In the genomic region with DNA sequence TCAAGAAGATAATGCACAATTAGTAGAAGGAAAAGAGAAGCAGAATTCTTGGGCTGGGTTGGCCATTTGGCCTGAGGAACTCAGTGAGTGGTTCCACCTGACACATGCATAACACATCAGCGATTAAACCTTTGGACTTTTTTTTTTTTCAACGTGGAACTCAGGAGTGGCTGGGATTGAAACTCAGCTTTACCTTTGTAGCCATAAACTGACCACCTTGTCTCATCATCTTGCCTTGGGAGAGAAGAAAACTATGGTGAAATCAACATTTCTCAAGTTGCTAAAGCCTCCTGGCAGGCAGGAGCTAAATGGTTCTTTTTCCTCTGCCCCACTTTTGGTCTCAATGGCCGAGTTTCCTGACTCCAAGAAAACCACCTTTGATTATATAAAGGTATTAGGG, we compare ENCODE assay signal across 9 cellular contexts. TPM values are rescaled to one million over a fixed set of nuclear protein-coding genes. Genes with fewer than 3 reads are reported as not detected.
DNase-seq lines count a peak whose midpoint lies in the region; ATAC-seq and TF ChIP-seq lines count a peak whose summit lies in the region.
"Had no signal": no experiment of that assay in that cellular context is flagged by ENCODE, and none has a peak within 500 bp of the region (broad histone marks: within the 10 kb centered on the region; RNA-seq: fewer than 3 reads in every experiment).

No MANE protein-coding gene starts in this region.

- H3K9ac ChIP-seq in rectal smooth muscle tissue (ENCODE audit: low read length), result peak overlapping the region; percentile 27

- H3K4me3 ChIP-seq in foreskin fibroblast (ENCODE audit: low read depth in 1 of 2, low read length in 2 of 2) (peak overlapping the region; percentile 49 to 55), rectal smooth muscle tissue (ENCODE audit: low read length) (peak overlapping the region; percentile 67)

- peak overlapping the region; percentile 83 for H3K27ac ChIP-seq in rectal smooth muscle tissue (ENCODE audit: low read depth, low read length)

- in situ Hi-C loops in G401 (cut with HindIII; ENCODE audit: low sequenced_read_pairs), result no loop called here

- ATAC-seq in GM21529 (IDR thresholded peaks at IDR 0.05; ENCODE audit: unreplicated experiment), result no peak

- H3K36me3 ChIP-seq in rectal smooth muscle tissue (ENCODE audit: control insufficient read depth, insufficient read depth, low read length), result no peaks in the 10 kb centered on the region

- no peaks in the 10 kb centered on the region for H3K27me3 ChIP-seq in rectal smooth muscle tissue (ENCODE audit: control insufficient read depth, insufficient read depth, low read length)

- H3K4me1 ChIP-seq in rectal smooth muscle tissue (ENCODE audit: control insufficient read depth, insufficient read depth, low read length), result peaks cover 13% of the 10 kb centered on the region

- TF ChIP-seq CTCF in foreskin fibroblast (IDR thresholded peaks at IDR 0.05; ENCODE audit: low read depth, low read length), result no peak

- DNase-seq in G401 (ENCODE audit: low spot score) (peak; percentile 23), SW480 (ENCODE audit: low spot score) (peak; percentile 5), foreskin fibroblast (peak in 1 of 2 donors; percentile 36), NCI-H146 (lab: John Stamatoyannopoulos, UW) (no peak), Ammon's horn (ENCODE audit: low spot score) (no peak)
- no peak for DNase-seq in stimulated activated CD4-positive, alpha-beta T cell treated with anti-CD3 and anti-CD28 coated beads, Interleukin-2, amount 100 ng/mL, for 24 hours

RNA-seq across cellular contexts. Expression of a gene that starts 16.3 kb away (rescaled TPM):
- total RNA-seq in G401 (2014; rRNA removed; shearing (Covaris generic)), result not detected in 2 replicates
- total RNA-seq: LHCN-M2 had no signal

Comparison
In these comparisons a context has a peak if more than half of its experiments do, and no peak if none do; other contexts are left out.
1. DNase-seq: peak in G401 (single experiment) and SW480 (single experiment); none in NCI-H146 (single experiment), stimulated activated CD4-positive, alpha-beta T cell treated with anti-CD3 and anti-CD28 coated beads, Interleukin-2, amount 100 ng/mL, for 24 hours (0 of 2) and Ammon's horn (single experiment).